ENCODE assay signal across 1 cellular context in genomic region chr19:4454621-4454951, GRCh38.
A peak's percentile ranks its signal among the peaks of the same experiment; 100 is the strongest.
TF ChIP-seq lines count a peak whose summit lies in the region.

No MANE protein-coding gene starts in this region.

TF ChIP-seq in HepG2, 621 proteins besides CTCF, POLR2A, EP300 and RAD21:
- peak; percentile 54; the same call in 1 of the 2 replicates for TF ChIP-seq ZKSCAN1 (IDR thresholded peaks at IDR 0.05; ENCODE audit: low read length)
- no peak for TF ChIP-seq ZNF691 (CRISPR knock-in tag; IDR thresholded peaks at IDR 0.05; ENCODE audit: borderline replicate concordance, low read depth)
